ENCODE assay signal across 8 cellular contexts in the genomic region with DNA sequence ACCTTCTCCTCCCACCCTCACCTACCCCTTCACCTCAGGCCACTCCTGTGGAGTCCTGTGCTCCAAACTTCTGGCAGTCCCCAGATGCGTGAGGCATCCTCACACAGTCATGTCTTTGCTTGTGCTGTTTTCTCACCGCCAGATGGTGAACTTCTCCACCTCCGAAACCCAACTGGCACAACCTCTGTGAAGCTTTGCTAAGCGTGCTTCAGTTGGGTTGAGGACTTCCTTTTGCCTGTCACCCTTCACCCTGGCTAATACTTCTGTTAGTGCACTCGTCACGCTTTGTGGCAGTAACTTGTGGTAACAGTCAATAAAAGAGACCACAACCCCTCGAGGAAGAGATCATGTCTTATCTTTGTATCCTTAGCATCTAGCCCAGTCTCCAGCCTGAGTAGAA. TPM values are rescaled to one million over a fixed set of nuclear protein-coding genes. Genes with fewer than 3 reads are reported as not detected.
A peak's percentile ranks its signal among the peaks of the same experiment; 100 is the strongest.
DNase-seq lines count a peak whose midpoint lies in the region; ATAC-seq and TF ChIP-seq lines count a peak whose summit lies in the region.

No MANE protein-coding gene starts in this region.

- H3K9me3 Mint-ChIP-seq in T-cell (no peaks in the 10 kb centered on the region), osteocyte (ENCODE audit: unreplicated experiment) (no peaks in the 10 kb centered on the region)

- in situ Hi-C loops in GM13977 (cut with MboI; ENCODE audit: low pct_unique_long_range_greater_than_20kb, low sequenced_read_pairs, unreplicated experiment) = no loop called here

- POLR2A ChIA-PET in T-cell (lab: Charles Lee) = interaction anchor here in 1 of 2 donors (0.6 kb wide), 1 partner anchor 226 kb away, joined by 3 read pairs; no protein-coding TSS in a partner anchor

- H3K36me3 Mint-ChIP-seq in T-cell = peaks cover 20% of the 10 kb centered on the region
- H3K36me3 Mint-ChIP-seq in osteocyte (ENCODE audit: unreplicated experiment) = peaks cover 14% of the 10 kb centered on the region

- ATAC-seq in HG02970 (IDR thresholded peaks at IDR 0.05; ENCODE audit: low FRiP score, unreplicated experiment) = peak; percentile 43
- ATAC-seq in T-cell (replicated peaks in 1 of 4) = peak; percentile 80 to 90 (median 88)

- peak overlapping the region in 1 of 3 donors; percentile 53 for H3K4me3 Mint-ChIP-seq in T-cell
- H3K4me3 Mint-ChIP-seq in osteocyte (ENCODE audit: unreplicated experiment) = no peak overlapping the region

- CTCF ChIA-PET in T-cell (lab: Charles Lee) = interaction anchor here in 1 of 2 donors (0.9 to 2.0 kb wide), 2 partner anchors 52 to 371 kb away, joined by 3 to 7 read pairs; no protein-coding TSS in a partner anchor

- H3K4me1 Mint-ChIP-seq in T-cell = peaks cover 32 to 41% (median 40%) of the 10 kb centered on the region in 3 donors
- H3K4me1 Mint-ChIP-seq in osteocyte (ENCODE audit: unreplicated experiment) = no peaks in the 10 kb centered on the region

- peak; percentile 37 for DNase-seq in GM13977 (ENCODE audit: low spot score)
- peak; percentile 29 to 72 (median 47) for DNase-seq in T-cell
- DNase-seq in effector CD4-positive, alpha-beta T cell = peak; percentile 19
- no peak for DNase-seq in cerebellar cortex (ENCODE audit: low spot score)
- DNase-seq in NCI-H187 treated with DMSO at 0.1 percent for 48 hours (lab: John Stamatoyannopoulos, UW) = no peak
- DNase-seq in middle frontal gyrus (ENCODE audit: extremely low spot score, low spot score) = no peak
- no peak for DNase-seq in osteocyte (ENCODE audit: extremely low spot score, unreplicated experiment)

- H3K27me3 Mint-ChIP-seq in T-cell = no peaks in the 10 kb centered on the region
- no peaks in the 10 kb centered on the region for H3K27me3 Mint-ChIP-seq in osteocyte (ENCODE audit: unreplicated experiment)

- TF ChIP-seq CTCF in GM13977 (IDR thresholded peaks at IDR 0.05; ENCODE audit: extremely low read depth, insufficient read depth, missing control alignments) = peak; percentile 50
- TF ChIP-seq CTCF in osteocyte (IDR thresholded peaks at IDR 0.05) = no peak

- H3K27ac Mint-ChIP-seq in T-cell (peak overlapping the region; percentile 81 to 84), osteocyte (ENCODE audit: unreplicated experiment) (no peak overlapping the region)

RNA-seq across cellular contexts. Expression of a gene that starts 42.0 kb away (rescaled TPM):
- total RNA-seq in T-cell = 1 to 10 TPM in 3 of 5 donors, under 1 TPM in 2; 0.79 to 2.7 (median 1.3) TPM
- total RNA-seq in osteocyte = 0.42 and 0.48 TPM in 2 replicates

RNA-seq across cellular contexts. Expression of a gene that starts 56.5 kb away (rescaled TPM):
- total RNA-seq in T-cell = not detected
- total RNA-seq in osteocyte = not detected in 2 replicates

Comparison
In these comparisons a context has a peak if more than half of its experiments do, and no peak if none do; other contexts are left out.
1. DNase-seq: peak in GM13977 (single experiment), T-cell (34 of 34) and effector CD4-positive, alpha-beta T cell (single experiment); none in cerebellar cortex (single experiment), NCI-H187 treated with DMSO at 0.1 percent for 48 hours (single experiment), middle frontal gyrus (single experiment) and osteocyte (single experiment).